ENCODE assay signal across 1 cellular context in the genomic region with DNA sequence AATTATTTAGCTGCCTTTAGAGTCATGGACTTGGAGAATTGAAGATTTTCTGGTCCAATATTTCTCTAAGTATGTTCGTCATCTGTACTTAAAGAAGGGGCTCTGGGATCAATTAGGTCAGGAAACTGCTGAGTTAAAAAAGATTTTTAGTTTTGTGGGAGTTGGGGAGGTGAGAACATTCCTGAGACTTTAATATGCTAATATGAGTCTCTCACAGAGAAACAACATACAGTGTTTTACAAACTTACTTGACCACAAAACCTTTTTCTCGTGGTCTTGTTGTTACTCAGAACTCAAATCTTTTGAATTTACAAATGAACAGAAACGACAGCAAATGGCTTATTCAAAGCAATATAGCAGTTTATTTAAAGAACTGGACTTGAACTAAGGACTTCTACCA.
TF ChIP-seq lines count a peak whose summit lies in the region.

No MANE protein-coding gene starts in this region.

TF ChIP-seq in GM23338, 12 proteins besides CTCF, POLR2A, EP300 and RAD21 (continued from another document):
- no peak for TF ChIP-seq EZH2 (IDR thresholded peaks at IDR 0.05; ENCODE audit: low read depth, unreplicated experiment)
- no peak for TF ChIP-seq POLR2AphosphoS5 (IDR thresholded peaks at IDR 0.05; ENCODE audit: low read depth)
- TF ChIP-seq, protein P1, sequence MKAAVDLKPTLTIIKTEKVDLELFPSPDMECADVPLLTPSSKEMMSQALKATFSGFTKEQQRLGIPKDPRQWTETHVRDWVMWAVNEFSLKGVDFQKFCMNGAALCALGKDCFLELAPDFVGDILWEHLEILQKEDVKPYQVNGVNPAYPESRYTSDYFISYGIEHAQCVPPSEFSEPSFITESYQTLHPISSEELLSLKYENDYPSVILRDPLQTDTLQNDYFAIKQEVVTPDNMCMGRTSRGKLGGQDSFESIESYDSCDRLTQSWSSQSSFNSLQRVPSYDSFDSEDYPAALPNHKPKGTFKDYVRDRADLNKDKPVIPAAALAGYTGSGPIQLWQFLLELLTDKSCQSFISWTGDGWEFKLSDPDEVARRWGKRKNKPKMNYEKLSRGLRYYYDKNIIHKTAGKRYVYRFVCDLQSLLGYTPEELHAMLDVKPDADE (IDR thresholded peaks at IDR 0.05), result no peak
- TF ChIP-seq, protein P2, sequence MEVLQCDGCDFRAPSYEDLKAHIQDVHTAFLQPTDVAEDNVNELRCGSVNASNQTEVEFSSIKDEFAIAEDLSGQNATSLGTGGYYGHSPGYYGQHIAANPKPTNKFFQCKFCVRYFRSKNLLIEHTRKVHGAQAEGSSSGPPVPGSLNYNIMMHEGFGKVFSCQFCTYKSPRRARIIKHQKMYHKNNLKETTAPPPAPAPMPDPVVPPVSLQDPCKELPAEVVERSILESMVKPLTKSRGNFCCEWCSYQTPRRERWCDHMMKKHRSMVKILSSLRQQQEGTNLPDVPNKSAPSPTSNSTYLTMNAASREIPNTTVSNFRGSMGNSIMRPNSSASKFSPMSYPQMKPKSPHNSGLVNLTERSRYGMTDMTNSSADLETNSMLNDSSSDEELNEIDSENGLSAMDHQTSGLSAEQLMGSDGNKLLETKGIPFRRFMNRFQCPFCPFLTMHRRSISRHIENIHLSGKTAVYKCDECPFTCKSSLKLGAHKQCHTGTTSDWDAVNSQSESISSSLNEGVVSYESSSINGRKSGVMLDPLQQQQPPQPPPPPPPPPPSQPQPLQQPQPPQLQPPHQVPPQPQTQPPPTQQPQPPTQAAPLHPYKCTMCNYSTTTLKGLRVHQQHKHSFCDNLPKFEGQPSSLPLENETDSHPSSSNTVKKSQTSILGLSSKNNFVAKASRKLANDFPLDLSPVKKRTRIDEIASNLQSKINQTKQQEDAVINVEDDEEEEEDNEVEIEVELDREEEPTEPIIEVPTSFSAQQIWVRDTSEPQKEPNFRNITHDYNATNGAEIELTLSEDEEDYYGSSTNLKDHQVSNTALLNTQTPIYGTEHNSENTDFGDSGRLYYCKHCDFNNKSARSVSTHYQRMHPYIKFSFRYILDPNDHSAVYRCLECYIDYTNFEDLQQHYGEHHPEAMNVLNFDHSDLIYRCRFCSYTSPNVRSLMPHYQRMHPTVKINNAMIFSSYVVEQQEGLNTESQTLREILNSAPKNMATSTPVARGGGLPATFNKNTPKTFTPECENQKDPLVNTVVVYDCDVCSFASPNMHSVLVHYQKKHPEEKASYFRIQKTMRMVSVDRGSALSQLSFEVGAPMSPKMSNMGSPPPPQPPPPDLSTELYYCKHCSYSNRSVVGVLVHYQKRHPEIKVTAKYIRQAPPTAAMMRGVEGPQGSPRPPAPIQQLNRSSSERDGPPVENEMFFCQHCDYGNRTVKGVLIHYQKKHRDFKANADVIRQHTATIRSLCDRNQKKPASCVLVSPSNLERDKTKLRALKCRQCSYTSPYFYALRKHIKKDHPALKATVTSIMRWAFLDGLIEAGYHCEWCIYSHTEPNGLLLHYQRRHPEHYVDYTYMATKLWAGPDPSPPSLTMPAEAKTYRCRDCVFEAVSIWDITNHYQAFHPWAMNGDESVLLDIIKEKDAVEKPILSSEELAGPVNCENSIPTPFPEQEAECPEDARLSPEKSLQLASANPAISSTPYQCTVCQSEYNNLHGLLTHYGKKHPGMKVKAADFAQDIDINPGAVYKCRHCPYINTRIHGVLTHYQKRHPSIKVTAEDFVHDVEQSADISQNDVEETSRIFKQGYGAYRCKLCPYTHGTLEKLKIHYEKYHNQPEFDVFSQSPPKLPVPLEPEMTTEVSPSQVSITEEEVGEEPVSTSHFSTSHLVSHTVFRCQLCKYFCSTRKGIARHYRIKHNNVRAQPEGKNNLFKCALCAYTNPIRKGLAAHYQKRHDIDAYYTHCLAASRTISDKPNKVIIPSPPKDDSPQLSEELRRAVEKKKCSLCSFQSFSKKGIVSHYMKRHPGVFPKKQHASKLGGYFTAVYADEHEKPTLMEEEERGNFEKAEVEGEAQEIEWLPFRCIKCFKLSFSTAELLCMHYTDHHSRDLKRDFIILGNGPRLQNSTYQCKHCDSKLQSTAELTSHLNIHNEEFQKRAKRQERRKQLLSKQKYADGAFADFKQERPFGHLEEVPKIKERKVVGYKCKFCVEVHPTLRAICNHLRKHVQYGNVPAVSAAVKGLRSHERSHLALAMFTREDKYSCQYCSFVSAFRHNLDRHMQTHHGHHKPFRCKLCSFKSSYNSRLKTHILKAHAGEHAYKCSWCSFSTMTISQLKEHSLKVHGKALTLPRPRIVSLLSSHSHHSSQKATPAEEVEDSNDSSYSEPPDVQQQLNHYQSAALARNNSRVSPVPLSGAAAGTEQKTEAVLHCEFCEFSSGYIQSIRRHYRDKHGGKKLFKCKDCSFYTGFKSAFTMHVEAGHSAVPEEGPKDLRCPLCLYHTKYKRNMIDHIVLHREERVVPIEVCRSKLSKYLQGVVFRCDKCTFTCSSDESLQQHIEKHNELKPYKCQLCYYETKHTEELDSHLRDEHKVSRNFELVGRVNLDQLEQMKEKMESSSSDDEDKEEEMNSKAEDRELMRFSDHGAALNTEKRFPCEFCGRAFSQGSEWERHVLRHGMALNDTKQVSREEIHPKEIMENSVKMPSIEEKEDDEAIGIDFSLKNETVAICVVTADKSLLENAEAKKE (CRISPR knock-in tag; IDR thresholded peaks at IDR 0.05), result no peak
